Comparison of ENCODE assay signal across 14 cellular contexts in the genomic region with DNA sequence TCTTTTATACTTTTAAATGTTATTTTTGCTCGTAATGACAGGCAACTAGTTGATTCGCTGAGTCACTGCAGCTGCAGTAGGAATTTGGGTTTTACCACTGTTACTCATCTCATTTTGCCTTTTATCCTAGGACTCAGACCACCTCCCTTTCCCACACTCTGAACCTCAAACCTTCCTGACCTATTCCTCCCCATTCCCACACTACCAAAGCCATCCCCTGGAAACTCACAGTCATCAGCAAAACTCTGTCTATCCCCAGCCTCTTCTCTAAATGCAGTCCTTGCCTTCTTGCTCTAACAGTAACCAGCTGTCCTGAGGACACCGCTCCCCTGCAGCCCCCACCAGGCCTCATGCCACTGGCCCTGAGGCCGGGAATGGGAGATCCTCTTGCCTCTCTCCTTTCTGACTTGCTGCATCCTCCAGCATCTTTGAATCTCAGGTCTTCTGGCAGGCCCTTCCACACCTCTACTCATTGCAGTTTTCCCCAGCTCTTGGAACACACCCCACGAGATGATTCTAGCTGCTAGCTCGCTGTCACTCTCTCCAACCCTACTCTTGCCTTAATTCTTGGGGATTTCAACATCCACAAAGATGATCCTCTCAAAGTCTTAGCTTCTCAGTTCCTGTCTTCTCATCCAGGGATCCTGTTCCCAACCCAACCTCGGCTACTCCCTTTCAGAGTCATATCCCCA. TPM values are rescaled to one million over a fixed set of nuclear protein-coding genes. Genes with fewer than 3 reads are reported as not detected.
A peak's percentile ranks its signal among the peaks of the same experiment; 100 is the strongest.
DNase-seq lines count a peak whose midpoint lies in the region; ATAC-seq, FAIRE-seq and TF ChIP-seq lines count a peak whose summit lies in the region.
"Had no signal": no experiment of that assay in that cellular context is flagged by ENCODE, and none has a peak within 500 bp of the region (broad histone marks: within the 10 kb centered on the region; RNA-seq: fewer than 3 reads in every experiment).

No MANE protein-coding gene starts in this region.

- POLR2A ChIA-PET in Caco-2 (lab: Charles Lee): no interaction called here
- POLR2A ChIA-PET in H1 (lab: Charles Lee; ENCODE audit: partially characterized antibody): no interaction called here

- H3K23me2 ChIP-seq in H1 (ENCODE audit: low read depth, low read length): no peaks in the 10 kb centered on the region

- H3K14ac ChIP-seq in H1 (ENCODE audit: insufficient read length): no peak overlapping the region

- H3K27ac Mint-ChIP-seq in Caco-2 (ENCODE audit: unreplicated experiment): peak overlapping the region; percentile 35
- peak overlapping the region; percentile 47 for H3K27ac Mint-ChIP-seq in neural progenitor cell
- H3K27ac Mint-ChIP-seq: activated naive CD8-positive, alpha-beta T cell treated with anti-CD3 and anti-CD28 coated beads, Interleukin-2, amount 10 ng/mL, durations not matched to agents 7 days and 5 days had no signal

- H3K9me3 ChIP-seq in Caco-2 (no peaks in the 10 kb centered on the region), H1 (ENCODE audit: insufficient read depth in 2 of 2, low read depth in 1 of 2, low read length in 1 of 2) (no peaks in the 10 kb centered on the region), neural progenitor cell (ENCODE audit: low read depth) (no peaks in the 10 kb centered on the region)
- H3K9me3 ChIP-seq: right atrium auricular region, upper lobe of right lung had no signal

- no peak for TF ChIP-seq RAD21 in H1 (IDR thresholded peaks at IDR 0.05 in 1 of 2, conservative IDR thresholded peaks at IDR 0.05 in 1 of 2; ENCODE audit: low read depth in 2 of 2, low read length in 2 of 2)

- no TSS peak for BruUV-seq in Caco-2 (replicated peaks; lab: Mats Ljungman, UMichigan)

- no peak overlapping the region for H2BK20ac ChIP-seq in H1 (ENCODE audit: low read length)

- peaks cover 17% of the 10 kb centered on the region for H3K4me1 Mint-ChIP-seq in Caco-2 (ENCODE audit: low read depth, unreplicated experiment)
- H3K4me1 Mint-ChIP-seq in neural progenitor cell: peaks cover 12% of the 10 kb centered on the region

- no peak for FAIRE-seq in H1 (lab: Jason Lieb, UNC)

- no peaks in the 10 kb centered on the region for H3F3A ChIP-seq in neural progenitor cell (ENCODE audit: low read depth)

- H3K4me1 ChIP-seq in Caco-2 (peaks cover 25% of the 10 kb centered on the region), H1 (replicated peaks in 1 of 4; ENCODE audit: control insufficient read depth in 3 of 4, insufficient read depth in 4 of 4, low read length in 3 of 4) (no peaks in the 10 kb centered on the region; a peak in 1 of 7 replicates), neural progenitor cell (no peaks in the 10 kb centered on the region)
- H3K4me1 ChIP-seq: right atrium auricular region, upper lobe of right lung had no signal

- H4K20me1 ChIP-seq in H1 (replicated peaks in 1 of 2; ENCODE audit: control insufficient read depth in 1 of 2, insufficient read depth in 2 of 2, low read length in 2 of 2) (no peaks in the 10 kb centered on the region), neural progenitor cell (ENCODE audit: low read depth) (no peaks in the 10 kb centered on the region)

- no peaks in the 10 kb centered on the region for H3K79me1 ChIP-seq in H1 (ENCODE audit: low read depth, low read length)

- no peak overlapping the region for H2BK120ac ChIP-seq in H1 (replicated peaks; ENCODE audit: low read depth, low read length)

- no peaks in the 10 kb centered on the region for H3K9me3 Mint-ChIP-seq in Caco-2 (ENCODE audit: unreplicated experiment)
- peaks cover 6% of the 10 kb centered on the region for H3K9me3 Mint-ChIP-seq in neural progenitor cell
- H3K9me3 Mint-ChIP-seq: activated naive CD8-positive, alpha-beta T cell treated with anti-CD3 and anti-CD28 coated beads, Interleukin-2, amount 10 ng/mL, durations not matched to agents 7 days and 5 days had no signal

- no peak for ATAC-seq in GM21619 (IDR thresholded peaks at IDR 0.05; ENCODE audit: unreplicated experiment)
- ATAC-seq: upper lobe of right lung had no signal

- H2BK5ac ChIP-seq in H1 (ENCODE audit: low read depth, low read length): no peak overlapping the region

- H3K23ac ChIP-seq in H1 (ENCODE audit: insufficient read length): no peak overlapping the region

- H3K27me3 ChIP-seq in Caco-2 (replicated peaks; ENCODE audit: control insufficient read depth, insufficient read depth, low read length) (no peaks in the 10 kb centered on the region), H1 (replicated peaks in 1 of 4; ENCODE audit: control insufficient read depth in 3 of 4, extremely low read depth in 1 of 4, insufficient read depth in 3 of 4, low read length in 3 of 4) (no peaks in the 10 kb centered on the region), neural progenitor cell (no peaks in the 10 kb centered on the region)
- H3K27me3 ChIP-seq: right atrium auricular region, upper lobe of right lung had no signal

- no peak overlapping the region for H2AK5ac ChIP-seq in H1 (ENCODE audit: low read depth, low read length)

- H3K27ac ChIP-seq in H1 (ENCODE audit: low read depth, low read length): no peak overlapping the region
- no peak overlapping the region for H3K27ac ChIP-seq in neural progenitor cell
- H3K27ac ChIP-seq: KMS-11, right atrium auricular region, upper lobe of right lung had no signal

- no peak overlapping the region for H2BK12ac ChIP-seq in H1 (ENCODE audit: low read depth, low read length)

- H3K56ac ChIP-seq in H1 (replicated peaks; ENCODE audit: insufficient read length, low read depth, low read length): no peak overlapping the region

- no peaks in the 10 kb centered on the region for H3K27me3 Mint-ChIP-seq in Caco-2 (ENCODE audit: insufficient read depth, unreplicated experiment)
- no peaks in the 10 kb centered on the region for H3K27me3 Mint-ChIP-seq in neural progenitor cell (ENCODE audit: insufficient read depth, low read depth)

- 82% methylated on average over 7 of the region's 7 CpGs; no CpG with 5 or more reads in 1 of the 2 experiments for WGBS in H1 (ENCODE audit: extremely low coverage in 1 of 2, insufficient coverage in 1 of 2, insufficient read length in 1 of 2, insufficient replicate concordance in 2 of 2, low coverage in 1 of 2, low lambda C conversion rate in 2 of 2, missing lambda C conversion rate in 1 of 2), 2 experiments

- H2AFZ ChIP-seq in H1 (ENCODE audit: low read length) (no peak overlapping the region; the same call in 1 of the 2 replicates), neural progenitor cell (replicated peaks) (no peak overlapping the region)

- H3K79me2 ChIP-seq in H1 (ENCODE audit: control insufficient read depth in 1 of 2, insufficient read depth in 2 of 2, low read length in 2 of 2) (no peaks in the 10 kb centered on the region), neural progenitor cell (ENCODE audit: low read depth) (no peaks in the 10 kb centered on the region)

- H3K4me3 Mint-ChIP-seq in Caco-2 (ENCODE audit: unreplicated experiment) (no peak overlapping the region), neural progenitor cell (no peak overlapping the region)
- H3K4me3 Mint-ChIP-seq: activated naive CD8-positive, alpha-beta T cell treated with anti-CD3 and anti-CD28 coated beads, Interleukin-2, amount 10 ng/mL, durations not matched to agents 7 days and 5 days had no signal

- no peak overlapping the region for H2BK15ac ChIP-seq in H1 (ENCODE audit: low read length)

- H3K4me2 ChIP-seq in H1 (ENCODE audit: insufficient read depth in 1 of 2, low read depth in 2 of 2, low read length in 2 of 2) (no peak overlapping the region), neural progenitor cell (no peak overlapping the region)
- H3K4me2 ChIP-seq: KMS-11 had no signal

- H3K9ac ChIP-seq in H1 (replicated peaks in 1 of 4; ENCODE audit: extremely low read depth in 1 of 4, low read depth in 3 of 4, low read length in 3 of 4) (no peak overlapping the region), neural progenitor cell (no peak overlapping the region)
- H3K9ac ChIP-seq: KMS-11 had no signal

- no peak overlapping the region for H3K4ac ChIP-seq in H1 (replicated peaks; ENCODE audit: insufficient read length, low read depth, low read length)

- H3K36me3 Mint-ChIP-seq in Caco-2 (ENCODE audit: insufficient read depth, unreplicated experiment) (no peaks in the 10 kb centered on the region), neural progenitor cell (no peaks in the 10 kb centered on the region)
- H3K36me3 Mint-ChIP-seq: activated naive CD8-positive, alpha-beta T cell treated with anti-CD3 and anti-CD28 coated beads, Interleukin-2, amount 10 ng/mL, durations not matched to agents 7 days and 5 days had no signal

- CTCF ChIA-PET in Caco-2 (lab: Charles Lee) (no interaction called here), H1 (lab: Charles Lee; ENCODE audit: partially characterized antibody) (interaction anchor here (0.8 to 1.0 kb wide), 2 partner anchors 32 to 44 kb away, joined by 3 read pairs; no protein-coding TSS in a partner anchor)

- no peak overlapping the region for H4K5ac ChIP-seq in H1 (ENCODE audit: insufficient read length, low read depth, low read length)

- no peak for TF ChIP-seq POLR2A in H1 (IDR thresholded peaks at IDR 0.05; ENCODE audit: control extremely low read depth in 1 of 2, low read depth in 2 of 2, low read length in 2 of 2)

- TF ChIP-seq EP300 in H1 (IDR thresholded peaks at IDR 0.05; ENCODE audit: borderline replicate concordance in 1 of 2, low read depth in 2 of 2, low read length in 2 of 2): no peak

- H4K91ac ChIP-seq in H1 (replicated peaks; ENCODE audit: insufficient read length, low read length): no peak overlapping the region

- no peak overlapping the region for H3K4me3 ChIP-seq in Caco-2 (ENCODE audit: low read depth, low read length)
- no peak overlapping the region for H3K4me3 ChIP-seq in H1 (ENCODE audit: extremely low read depth in 1 of 4, insufficient read depth in 2 of 4, low read depth in 3 of 4, low read length in 4 of 4)
- H3K4me3 ChIP-seq in neural progenitor cell: no peak overlapping the region
- H3K4me3 ChIP-seq: lung, right atrium auricular region, upper lobe of right lung had no signal

- H3K36me3 ChIP-seq in Caco-2 (ENCODE audit: control insufficient read depth, insufficient read depth, low read length) (no peaks in the 10 kb centered on the region), H1 (ENCODE audit: control insufficient read depth in 2 of 4, insufficient read depth in 4 of 4, low read length in 3 of 4) (no peaks in the 10 kb centered on the region), neural progenitor cell (no peaks in the 10 kb centered on the region)
- H3K36me3 ChIP-seq: right atrium auricular region, upper lobe of right lung had no signal

- TF ChIP-seq CTCF in Caco-2 (IDR thresholded peaks at IDR 0.05; ENCODE audit: insufficient read depth in 1 of 2, low read depth in 1 of 2, low read length in 1 of 2, severe bottlenecking in 1 of 2, unreplicated experiment in 1 of 2): no peak
- TF ChIP-seq CTCF in H1 (IDR thresholded peaks at IDR 0.05; ENCODE audit: control extremely low read depth in 1 of 3, insufficient read depth in 1 of 3, low read depth in 1 of 3, low read length in 3 of 3): no peak
- no peak for TF ChIP-seq CTCF in neural progenitor cell (IDR thresholded peaks at IDR 0.05)

- 0 out of 2 replicates have a peak overlapping the region, but pooled peaks have one; percentile 13 for H3K18ac ChIP-seq in H1 (ENCODE audit: extremely low read depth, low read length)

- no peak overlapping the region for H4K8ac ChIP-seq in H1 (ENCODE audit: extremely low read depth, insufficient read depth, low read length)

- intact Hi-C loops in Caco-2 (cut with micrococcal nuclease; ENCODE audit: unreplicated experiment): no loop called here

- DNase-seq in Caco-2 (no peak), OCI-M1 (lab: John Stamatoyannopoulos, UW) (peak; percentile 4), H1 (ENCODE audit: low read depth in 1 of 2, low spot score in 2 of 2) (no peak), neural progenitor cell (ENCODE audit: low spot score) (no peak), UCSD-AML1 (lab: John Stamatoyannopoulos, UW; ENCODE audit: unreplicated experiment) (no peak), NCI-H526 treated with DMSO at 0.1 percent for 48 hours (lab: John Stamatoyannopoulos, UW) (no peak)
- DNase-seq in activated effector memory CD4-positive, alpha-beta T cell treated with Interleukin-2 at 50 U/mL for 16 hours: no peak
- DNase-seq: activated naive CD8-positive, alpha-beta T cell treated with anti-CD3 and anti-CD28 coated beads, Interleukin-2, amount 10 ng/mL, durations not matched to agents 7 days and 5 days; foreskin melanocyte; upper lobe of right lung had no signal

RNA-seq across cellular contexts. Expression of gene C3orf80, which starts 55.9 kb away (rescaled TPM):
- total RNA-seq in Caco-2 (2022) (3.2 and 3.7 TPM in 2 replicates), neural progenitor cell (ENCODE audit: low replicate concordance) (not detected in 2 replicates)
- 1.1 TPM in 2 replicates for total RNA-seq in H1 (2021; fragmentation: NEBNext Ultra II Directional; extraction: Animal tissue kit (Norgen Biotek cat#: 25700))
- polyA plus RNA-seq in H1 (2011; rRNA removed): 0.46 and 0.57 TPM in 2 replicates
- polyA plus RNA-seq in H1 (2011; cell fraction: cytosol; rRNA removed): 0.54 TPM
- polyA plus RNA-seq in H1 (2011; cell fraction: nucleus; rRNA removed): 0.94 TPM
- polyA plus RNA-seq in H1 (2012, experiment 1 of 2): 0.52 to 0.72 TPM (median 0.66 TPM) in 4 replicates
- polyA plus RNA-seq in H1 (2012, experiment 2 of 2): 0.16 TPM
- 0.43 TPM for polyA plus RNA-seq in H1 (2013, experiment 1 of 2)
- 0.50 TPM for polyA plus RNA-seq in H1 (2013, experiment 2 of 2)
- 0.29 and 0.32 TPM in 2 replicates for polyA minus RNA-seq in H1 (2011; rRNA and poly(A)+ RNA removed)
- polyA minus RNA-seq in H1 (2011; cell fraction: cytosol; rRNA and poly(A)+ RNA removed): 0.73 TPM
- polyA minus RNA-seq in H1 (2011; cell fraction: nucleus; rRNA and poly(A)+ RNA removed): 1.7 TPM
- total RNA-seq: activated naive CD8-positive, alpha-beta T cell treated with anti-CD3 and anti-CD28 coated beads, Interleukin-2, amount 10 ng/mL, durations not matched to agents 7 days and 5 days had no signal
